ENCODE assay signal across 9 cellular contexts in the genomic region with DNA sequence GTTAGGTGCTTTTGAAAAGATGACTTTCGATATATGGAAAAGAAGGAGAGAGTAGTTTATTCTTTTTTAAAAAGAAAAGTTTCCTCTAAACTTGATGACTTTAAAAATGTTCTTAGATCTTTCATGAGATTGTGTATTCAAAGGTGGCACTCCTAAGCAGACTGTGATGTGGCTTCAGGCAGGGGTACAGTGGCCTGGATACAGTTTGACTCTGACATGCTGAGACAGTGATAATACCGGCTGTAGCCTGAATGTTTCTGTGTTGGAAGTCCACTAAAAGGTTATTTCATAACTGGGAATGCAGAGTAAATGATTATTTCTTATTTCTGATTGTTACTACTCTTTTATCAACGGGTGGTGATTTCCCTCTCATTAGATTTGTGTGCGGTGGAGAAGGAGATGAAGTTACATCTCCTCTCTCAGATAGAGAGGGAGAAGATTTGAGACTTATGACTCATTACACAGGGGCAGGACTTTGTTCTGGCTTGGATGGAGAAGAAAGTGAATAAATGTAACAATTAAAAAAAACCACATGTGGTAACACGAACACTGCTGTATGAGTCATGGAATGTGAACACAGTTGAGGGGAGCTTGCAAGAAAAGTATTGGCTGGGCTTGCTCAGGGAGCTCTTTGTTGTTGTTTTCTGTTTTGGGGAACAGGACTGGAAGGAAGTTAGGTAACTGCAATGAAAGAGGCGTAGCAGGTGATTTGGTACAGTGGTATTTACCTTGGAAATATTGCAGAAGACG. TPM values are rescaled to one million over a fixed set of nuclear protein-coding genes. Genes with fewer than 3 reads are reported as not detected.
DNase-seq lines count a peak whose midpoint lies in the region; ATAC-seq and TF ChIP-seq lines count a peak whose summit lies in the region.
"Had no signal": no experiment of that assay in that cellular context is flagged by ENCODE, and none has a peak within 500 bp of the region (broad histone marks: within the 10 kb centered on the region; RNA-seq: fewer than 3 reads in every experiment).

No MANE protein-coding gene starts in this region.

- DNase-seq in PC-3 (peak; percentile 93), choroid plexus epithelial cell (ENCODE audit: low read depth) (peak; percentile 90), NCI-H1436 (lab: John Stamatoyannopoulos, UW) (no peak)
- DNase-seq in activated T-helper 2 cell treated with anti-CD3 and anti-CD28 coated beads, Interferon-gamma antibody, Interleukin-2, Interleukin-4, amounts not matched to agents 10 μg/mL and 5 μg/mL and 100 μg/mL, durations not matched to agents 14 hours and 24 hours and 36 hours (ENCODE audit: low spot score): no peak

- H3K4me3 ChIP-seq in ACC112 (ENCODE audit: low read depth, low read length) (no peak overlapping the region), PC-3 (ENCODE audit: low read length) (no peak overlapping the region), choroid plexus epithelial cell (ENCODE audit: low read depth, low read length) (no peak overlapping the region), skeletal muscle satellite cell (ENCODE audit: low read length) (no peak overlapping the region)

- peaks cover 31% of the 10 kb centered on the region for H3K4me1 ChIP-seq in ACC112 (ENCODE audit: control insufficient read depth, insufficient read depth, low read length, unreplicated experiment)
- peaks cover 46% of the 10 kb centered on the region for H3K4me1 ChIP-seq in PC-3 (ENCODE audit: insufficient read depth, low read length)
- H3K4me1 ChIP-seq in skeletal muscle satellite cell (ENCODE audit: control insufficient read depth, insufficient read depth, low read length): peaks cover 20% of the 10 kb centered on the region

- H3K36me3 ChIP-seq in ACC112 (ENCODE audit: insufficient read depth, low read length) (no peaks in the 10 kb centered on the region), PC-3 (ENCODE audit: low read depth, low read length) (peaks cover 39% of the 10 kb centered on the region), skeletal muscle satellite cell (ENCODE audit: insufficient read depth, low read length) (no peaks in the 10 kb centered on the region)

- peaks cover 12% of the 10 kb centered on the region; the same call in 1 of the 2 replicates for H3K27me3 ChIP-seq in ACC112 (ENCODE audit: insufficient read depth, low read length)
- H3K27me3 ChIP-seq in PC-3 (ENCODE audit: low read length): no peaks in the 10 kb centered on the region
- H3K27me3 ChIP-seq in skeletal muscle satellite cell (ENCODE audit: control insufficient read depth, insufficient read depth, low read length): no peaks in the 10 kb centered on the region

- H3K27me3 Mint-ChIP-seq in activated T-helper 2 cell treated with anti-CD3 and anti-CD28 coated beads, Interferon-gamma antibody, Interleukin-2, Interleukin-4, amounts not matched to agents 10 μg/mL and 5 μg/mL and 100 μg/mL, durations not matched to agents 14 hours and 24 hours and 36 hours (ENCODE audit: low read depth): peaks cover 32% of the 10 kb centered on the region

- no peaks in the 10 kb centered on the region for H3K36me3 Mint-ChIP-seq in activated T-helper 2 cell treated with anti-CD3 and anti-CD28 coated beads, Interferon-gamma antibody, Interleukin-2, Interleukin-4, amounts not matched to agents 10 μg/mL and 5 μg/mL and 100 μg/mL, durations not matched to agents 14 hours and 24 hours and 36 hours (ENCODE audit: low read depth)
- H3K36me3 Mint-ChIP-seq: brain had no signal

- CTCF ChIA-PET in PC-3 (lab: Charles Lee): no interaction called here

- peak overlapping the region; percentile 15; the same call in 1 of the 2 replicates for H3K27ac ChIP-seq in ACC112 (ENCODE audit: low read depth, low read length)
- H3K27ac ChIP-seq in PC-3 (ENCODE audit: low read length): peak overlapping the region; percentile 73

- H3K4me2 ChIP-seq in PC-3 (ENCODE audit: low read length) (peak overlapping the region; percentile 48), skeletal muscle satellite cell (ENCODE audit: low read length) (peak overlapping the region; percentile 24)

- BruUV-seq in PC-3 (replicated peaks; lab: Mats Ljungman, UMichigan): TSS peak; percentile 2

- intact Hi-C loops in PC-3 (cut with micrococcal nuclease): loop anchor here (1.0 to 5.0 kb wide), 4 partner anchors 22 to 77 kb away; a partner anchor contains a TSS
- intact Hi-C loops in activated T-helper 2 cell treated with anti-CD3 and anti-CD28 coated beads, Interferon-gamma antibody, Interleukin-2, Interleukin-4, amounts not matched to agents 10 μg/mL and 5 μg/mL and 100 μg/mL, durations not matched to agents 14 hours and 24 hours and 36 hours (cut with micrococcal nuclease): no loop called here

- H3K4me1 Mint-ChIP-seq in activated T-helper 2 cell treated with anti-CD3 and anti-CD28 coated beads, Interferon-gamma antibody, Interleukin-2, Interleukin-4, amounts not matched to agents 10 μg/mL and 5 μg/mL and 100 μg/mL, durations not matched to agents 14 hours and 24 hours and 36 hours (ENCODE audit: low read depth): peaks cover 9% of the 10 kb centered on the region

- no peaks in the 10 kb centered on the region for H4K20me1 ChIP-seq in PC-3 (ENCODE audit: low read length)

- peak; percentile 61 for ATAC-seq in GM21360 (IDR thresholded peaks at IDR 0.05; ENCODE audit: unreplicated experiment)
- peak; percentile 78 for ATAC-seq in PC-3
- no peak for ATAC-seq in GM21825 (IDR thresholded peaks at IDR 0.05; ENCODE audit: unreplicated experiment)

- no peak overlapping the region for H3K4me3 Mint-ChIP-seq in activated T-helper 2 cell treated with anti-CD3 and anti-CD28 coated beads, Interferon-gamma antibody, Interleukin-2, Interleukin-4, amounts not matched to agents 10 μg/mL and 5 μg/mL and 100 μg/mL, durations not matched to agents 14 hours and 24 hours and 36 hours (ENCODE audit: low read depth)
- H3K4me3 Mint-ChIP-seq: brain had no signal

- H3F3A ChIP-seq in PC-3 (ENCODE audit: low read length, unreplicated experiment): peaks cover 15% of the 10 kb centered on the region

- H3K9me3 ChIP-seq in PC-3 (ENCODE audit: low read length): no peaks in the 10 kb centered on the region
- H3K9me3 ChIP-seq in skeletal muscle satellite cell (replicated peaks; ENCODE audit: low read length): no peaks in the 10 kb centered on the region

- POLR2A ChIA-PET in PC-3 (lab: Charles Lee; ENCODE audit: unreplicated experiment): interaction anchor here (0.6 to 1.1 kb wide), 6 partner anchors 20 to 66 kb away, joined by 3 to 5 read pairs (median 4); no protein-coding TSS in a partner anchor

- TF ChIP-seq CTCF in PC-3 (conservative IDR thresholded peaks at IDR 0.05; ENCODE audit: low read depth, low read length) (no peak), choroid plexus epithelial cell (conservative IDR thresholded peaks at IDR 0.05; ENCODE audit: low read depth, low read length) (no peak)

- H3K79me2 ChIP-seq in ACC112 (ENCODE audit: control insufficient read depth, insufficient read depth, low read length, unreplicated experiment): no peaks in the 10 kb centered on the region
- H3K79me2 ChIP-seq in PC-3 (ENCODE audit: low read length): peaks cover 16% of the 10 kb centered on the region

- H3K27ac Mint-ChIP-seq in activated T-helper 2 cell treated with anti-CD3 and anti-CD28 coated beads, Interferon-gamma antibody, Interleukin-2, Interleukin-4, amounts not matched to agents 10 μg/mL and 5 μg/mL and 100 μg/mL, durations not matched to agents 14 hours and 24 hours and 36 hours: no peak overlapping the region

- no peaks in the 10 kb centered on the region for H3K9me3 Mint-ChIP-seq in activated T-helper 2 cell treated with anti-CD3 and anti-CD28 coated beads, Interferon-gamma antibody, Interleukin-2, Interleukin-4, amounts not matched to agents 10 μg/mL and 5 μg/mL and 100 μg/mL, durations not matched to agents 14 hours and 24 hours and 36 hours
- H3K9me3 Mint-ChIP-seq: brain had no signal

- H2AFZ ChIP-seq in ACC112 (ENCODE audit: low read length, unreplicated experiment) (no peak overlapping the region), PC-3 (ENCODE audit: low read length) (no peak overlapping the region)

- H3K9me2 ChIP-seq in PC-3 (replicated peaks; ENCODE audit: low read length): no peaks in the 10 kb centered on the region

- peak overlapping the region; percentile 19; the same call in 1 of the 2 replicates for H3K9ac ChIP-seq in PC-3 (ENCODE audit: low read length)
- no peak overlapping the region for H3K9ac ChIP-seq in skeletal muscle satellite cell (ENCODE audit: low read depth, low read length)

RNA-seq across cellular contexts. Expression of a gene that starts 21.6 kb away (rescaled TPM):
- total RNA-seq in PC-3 (2014; rRNA removed): 78.0 and 144 TPM in 2 replicates
- not detected in 2 replicates for total RNA-seq in skeletal muscle satellite cell (2012; rRNA removed)
- total RNA-seq in activated T-helper 2 cell treated with anti-CD3 and anti-CD28 coated beads, Interferon-gamma antibody, Interleukin-2, Interleukin-4, amounts not matched to agents 10 μg/mL and 5 μg/mL and 100 μg/mL, durations not matched to agents 14 hours and 24 hours and 36 hours: not detected in 2 replicates

Comparison
In these comparisons a context has a peak if more than half of its experiments do, and no peak if none do; other contexts are left out.
1. DNase-seq: peak in PC-3 (single experiment) and choroid plexus epithelial cell (single experiment); none in activated T-helper 2 cell treated with anti-CD3 and anti-CD28 coated beads, Interferon-gamma antibody, Interleukin-2, Interleukin-4, amounts not matched to agents 10 μg/mL and 5 μg/mL and 100 μg/mL, durations not matched to agents 14 hours and 24 hours and 36 hours (single experiment) and NCI-H1436 (single experiment).
2. RNA of a gene that starts 21.6 kb away (total RNA-seq): 78.0 to 144 TPM in PC-3; not detected in activated T-helper 2 cell treated with anti-CD3 and anti-CD28 coated beads, Interferon-gamma antibody, Interleukin-2, Interleukin-4, amounts not matched to agents 10 μg/mL and 5 μg/mL and 100 μg/mL, durations not matched to agents 14 hours and 24 hours and 36 hours; every median in the first group is over 10 times any median in the second.